Comparison of ENCODE assay signal across 1 cellular context in genomic region chr2:11140492-11140891, GRCh38.
A peak's percentile ranks its signal among the peaks of the same experiment; 100 is the strongest.
TF ChIP-seq lines count a peak whose summit lies in the region.

No MANE protein-coding gene starts in this region.

TF ChIP-seq in SK-N-SH treated with all-trans-retinoic acid at 6 μM for 48 hours, 23 proteins besides CTCF, POLR2A, EP300 and RAD21 (continued from another document):
- TF ChIP-seq TCF4 (CRISPR knock-in tag; IDR thresholded peaks at IDR 0.05; ENCODE audit: borderline replicate concordance) (0 out of 2 replicates have a peak, but pooled peaks have one; percentile 24), CSDC2 (CRISPR knock-in tag; IDR thresholded peaks at IDR 0.05) (no peak), TOX (CRISPR knock-in tag; IDR thresholded peaks at IDR 0.05; ENCODE audit: borderline replicate concordance) (no peak), ZFP3 (CRISPR knock-in tag; IDR thresholded peaks at IDR 0.05) (peak; percentile 72)
